Comparison of ENCODE assay signal across 8 cellular contexts in the genomic region with DNA sequence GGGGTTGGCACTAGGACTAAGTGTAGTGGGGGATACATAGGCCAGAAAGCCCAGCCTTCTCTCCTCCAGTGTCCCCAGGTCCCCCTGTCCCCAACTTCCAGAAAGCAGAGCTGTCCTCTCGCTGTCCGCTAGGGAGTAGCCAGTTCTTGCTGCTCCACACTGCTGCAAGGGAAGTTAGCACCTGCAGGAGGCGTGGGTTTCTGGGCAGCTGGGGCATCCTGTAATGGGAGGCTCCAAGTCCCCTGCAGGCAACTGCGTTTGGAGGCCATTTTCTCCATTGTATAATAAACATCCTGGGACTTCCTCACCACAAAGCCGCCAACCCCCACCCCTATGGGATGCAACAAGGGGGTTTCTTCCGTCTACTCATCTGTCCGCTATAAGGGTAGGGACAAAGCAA. TPM values are rescaled to one million over a fixed set of nuclear protein-coding genes. Genes with fewer than 3 reads are reported as not detected.
A peak's percentile ranks its signal among the peaks of the same experiment; 100 is the strongest.
DNase-seq lines count a peak whose midpoint lies in the region; ATAC-seq and TF ChIP-seq lines count a peak whose summit lies in the region.

No MANE protein-coding gene starts in this region.

- H3K27ac Mint-ChIP-seq in activated CD8-positive, alpha-beta T cell treated with anti-CD3 and anti-CD28 coated beads, Interleukin-2, amount 10 ng/mL, durations not matched to agents 7 days and 5 days, result no peak overlapping the region

- H3K36me3 Mint-ChIP-seq in activated CD8-positive, alpha-beta T cell treated with anti-CD3 and anti-CD28 coated beads, Interleukin-2, amount 10 ng/mL, durations not matched to agents 7 days and 5 days (ENCODE audit: low read depth), result no peaks in the 10 kb centered on the region

- no peak overlapping the region for H3K4me3 Mint-ChIP-seq in activated CD8-positive, alpha-beta T cell treated with anti-CD3 and anti-CD28 coated beads, Interleukin-2, amount 10 ng/mL, durations not matched to agents 7 days and 5 days

- DNase-seq in COLO668 (lab: John Stamatoyannopoulos, UW; ENCODE audit: unreplicated experiment), result peak; percentile 83
- peak; percentile 44 for DNase-seq in HuH-7.5 (ENCODE audit: low spot score)
- peak; percentile 26 for DNase-seq in activated CD8-positive, alpha-beta T cell treated with anti-CD3 and anti-CD28 coated beads, Interleukin-2, amount 10 ng/mL, durations not matched to agents 7 days and 5 days
- no peak for DNase-seq in left lung
- no peak for DNase-seq in NCI-H2029 (lab: John Stamatoyannopoulos, UW)

- peaks cover 12 to 15% of the 10 kb centered on the region in 2 donors for H3K4me1 ChIP-seq in left lung

- intact Hi-C loops in left lung (cut with DNase I), result no loop called here

- POLR2A ChIA-PET in activated CD8-positive, alpha-beta T cell treated with anti-CD3 and anti-CD28 coated beads, Interleukin-2, amount 10 ng/mL, durations not matched to agents 7 days and 5 days (lab: Charles Lee), result no interaction called here

- H3K27me3 Mint-ChIP-seq in activated CD8-positive, alpha-beta T cell treated with anti-CD3 and anti-CD28 coated beads, Interleukin-2, amount 10 ng/mL, durations not matched to agents 7 days and 5 days (ENCODE audit: low read depth), result peaks cover 33% of the 10 kb centered on the region

- no peaks in the 10 kb centered on the region for H3K9me3 Mint-ChIP-seq in activated CD8-positive, alpha-beta T cell treated with anti-CD3 and anti-CD28 coated beads, Interleukin-2, amount 10 ng/mL, durations not matched to agents 7 days and 5 days (ENCODE audit: insufficient read depth)

- ATAC-seq in activated CD8-positive, alpha-beta T cell treated with anti-CD3 and anti-CD28 coated beads, Interleukin-2, amount 10 ng/mL, durations not matched to agents 7 days and 5 days, result no peak
- ATAC-seq in left lung, result peak; percentile 39
- ATAC-seq in HG02678 (IDR thresholded peaks at IDR 0.05; ENCODE audit: unreplicated experiment), result no peak
- no peak for ATAC-seq in GM18511 (IDR thresholded peaks at IDR 0.05; ENCODE audit: unreplicated experiment)
- ATAC-seq in GM18502 (IDR thresholded peaks at IDR 0.05; ENCODE audit: poor library complexity, unreplicated experiment), result no peak

- no peak for TF ChIP-seq CTCF in left lung (IDR thresholded peaks at IDR 0.05)

- CTCF ChIA-PET in activated CD8-positive, alpha-beta T cell treated with anti-CD3 and anti-CD28 coated beads, Interleukin-2, amount 10 ng/mL, durations not matched to agents 7 days and 5 days (lab: Charles Lee), result interaction anchor here (1.3 to 1.8 kb wide), 2 partner anchors 35 to 37 kb away, joined by 5 read pairs; no protein-coding TSS in a partner anchor

- H3K27ac ChIP-seq in left lung, result no peak overlapping the region

- H3K4me1 Mint-ChIP-seq in activated CD8-positive, alpha-beta T cell treated with anti-CD3 and anti-CD28 coated beads, Interleukin-2, amount 10 ng/mL, durations not matched to agents 7 days and 5 days (ENCODE audit: low read depth), result peaks cover 9% of the 10 kb centered on the region

- H3K27me3 ChIP-seq in left lung, result peaks cover 36 to 68% of the 10 kb centered on the region in 2 donors

- H3K4me3 ChIP-seq in left lung, result no peak overlapping the region

- H3K36me3 ChIP-seq in left lung, result no peaks in the 10 kb centered on the region

- no peaks in the 10 kb centered on the region for H3K9me3 ChIP-seq in left lung

RNA-seq across cellular contexts. Expression of gene RPRML, which starts 1.7 kb away (rescaled TPM):
- under 1 TPM in 1 of 2 experiments, not detected in 1; 0.23 TPM for total RNA-seq in activated CD8-positive, alpha-beta T cell treated with anti-CD3 and anti-CD28 coated beads, Interleukin-2, amount 10 ng/mL, durations not matched to agents 7 days and 5 days
- not detected for total RNA-seq in left lung

RNA-seq across cellular contexts. Expression of gene GOSR2, which starts 54.4 kb away (rescaled TPM):
- 10 to 100 TPM; 50.6 to 51.5 TPM for total RNA-seq in activated CD8-positive, alpha-beta T cell treated with anti-CD3 and anti-CD28 coated beads, Interleukin-2, amount 10 ng/mL, durations not matched to agents 7 days and 5 days
- 10 to 100 TPM; 53.9 to 67.4 TPM for total RNA-seq in left lung

Comparison
In these comparisons a context has a peak if more than half of its experiments do, and no peak if none do; other contexts are left out.
1. DNase-seq: peak in COLO668 (single experiment), HuH-7.5 (single experiment) and activated CD8-positive, alpha-beta T cell treated with anti-CD3 and anti-CD28 coated beads, Interleukin-2, amount 10 ng/mL, durations not matched to agents 7 days and 5 days (single experiment); none in left lung (0 of 2) and NCI-H2029 (single experiment).